In genomic region chr10:101631821-101632475, GRCh38 we compare ENCODE assay signal across 18 cellular contexts.
"Had no signal": no experiment of that assay in that cellular context is flagged by ENCODE, and none has a peak within 500 bp of the region (broad histone marks: within the 10 kb centered on the region; RNA-seq: fewer than 3 reads in every experiment).

No MANE protein-coding gene starts in this region.

- H3K4me3 Mint-ChIP-seq: activated CD8-positive, alpha-beta memory T cell treated with anti-CD3 and anti-CD28 coated beads, Interleukin-2, amount 10 ng/mL, durations not matched to agents 7 days and 5 days; activated naive CD8-positive, alpha-beta T cell; activated T-cell treated with anti-CD3 and anti-CD28 coated beads, Interleukin-2, amount 50 U/mL, for 24 hours; stimulated activated memory B cell treated with anti-CD40 and anti-IgM and Interleukin-4, amounts not matched to agents 10 μg/mL and 1 μg/mL and 100 μg/mL, for 72 hours; T-cell; type B pancreatic cell had no signal

- H3K4me1 Mint-ChIP-seq: activated CD8-positive, alpha-beta memory T cell treated with anti-CD3 and anti-CD28 coated beads, Interleukin-2, amount 10 ng/mL, durations not matched to agents 7 days and 5 days had no signal

- H3K36me3 ChIP-seq: colonic mucosa had no signal

- H3K27ac Mint-ChIP-seq: activated CD8-positive, alpha-beta memory T cell treated with anti-CD3 and anti-CD28 coated beads, Interleukin-2, amount 10 ng/mL, durations not matched to agents 7 days and 5 days; stimulated activated memory B cell treated with anti-CD40 and anti-IgM and Interleukin-4, amounts not matched to agents 10 μg/mL and 1 μg/mL and 100 μg/mL, for 72 hours; type B pancreatic cell had no signal

- H3K27me3 Mint-ChIP-seq: activated CD8-positive, alpha-beta memory T cell treated with anti-CD3 and anti-CD28 coated beads, Interleukin-2, amount 10 ng/mL, durations not matched to agents 7 days and 5 days; activated naive CD8-positive, alpha-beta T cell; activated T-cell treated with anti-CD3 and anti-CD28 coated beads, Interleukin-2, amount 50 U/mL, for 24 hours; stimulated activated memory B cell treated with anti-CD40 and anti-IgM and Interleukin-4, amounts not matched to agents 10 μg/mL and 1 μg/mL and 100 μg/mL, for 72 hours; T-cell; type B pancreatic cell had no signal

- H3K4me1 ChIP-seq: colonic mucosa had no signal

- H3K27ac ChIP-seq: colonic mucosa, epithelial cell of prostate, neutrophil had no signal

- H3K4me3 ChIP-seq: colonic mucosa, smooth muscle cell had no signal

- DNase-seq: activated CD4-positive, alpha-beta T cell treated with anti-CD3 and anti-CD28 coated beads for 1 hour; activated CD4-positive, alpha-beta T cell treated with anti-CD3 and anti-CD28 coated beads, Interleukin-2, amount 50 U/mL, for 48 hours; activated CD8-positive, alpha-beta memory T cell treated with anti-CD3 and anti-CD28 coated beads, Interleukin-2, amount 10 ng/mL, durations not matched to agents 7 days and 5 days; activated effector memory CD4-positive, alpha-beta T cell treated with anti-CD3 and anti-CD28 coated beads, Interleukin-2, amount 50 U/mL, for 16 hours; activated T-cell treated with anti-CD3 and anti-CD28 coated beads, Interleukin-2, amount 50 U/mL, for 24 hours; colonic mucosa; left cardiac atrium; retina; substantia nigra; T-cell; T1000 had no signal

- H3K27me3 ChIP-seq: colonic mucosa, neutrophil had no signal

- FAIRE-seq: astrocyte had no signal

- H3K9me3 ChIP-seq: colonic mucosa, neutrophil had no signal

- H3K9me3 Mint-ChIP-seq: activated T-cell treated with anti-CD3 and anti-CD28 coated beads, Interleukin-2, amount 50 U/mL, for 24 hours; stimulated activated memory B cell treated with anti-CD40 and anti-IgM and Interleukin-4, amounts not matched to agents 10 μg/mL and 1 μg/mL and 100 μg/mL, for 72 hours; T-cell; type B pancreatic cell had no signal

- ATAC-seq: activated CD8-positive, alpha-beta memory T cell treated with anti-CD3 and anti-CD28 coated beads, Interleukin-2, amount 10 ng/mL, durations not matched to agents 7 days and 5 days; stimulated activated memory B cell treated with anti-CD40 and anti-IgM and Interleukin-4, amounts not matched to agents 10 μg/mL and 1 μg/mL and 100 μg/mL, for 72 hours; T-cell had no signal
